In the genomic region with DNA sequence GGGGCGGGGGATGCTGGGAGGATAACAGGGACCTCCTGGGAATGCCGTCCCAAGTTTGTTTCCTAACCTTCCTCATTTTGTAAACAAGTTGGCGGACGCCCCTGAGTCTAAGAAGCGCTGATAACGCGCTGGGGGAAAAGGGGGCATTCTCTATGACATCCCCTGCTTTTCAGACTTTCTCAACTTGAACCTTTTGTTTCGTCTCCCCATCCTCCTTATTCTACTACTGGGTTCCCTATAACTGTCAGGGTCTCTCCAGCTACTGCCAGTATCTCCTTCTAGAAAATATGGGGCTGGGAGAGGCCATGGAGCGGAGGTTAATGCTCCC, we compare ENCODE assay signal across 8 cellular contexts. TPM values are rescaled to one million over a fixed set of nuclear protein-coding genes. Genes with fewer than 3 reads are reported as not detected.
DNase-seq lines count a peak whose midpoint lies in the region; ATAC-seq and TF ChIP-seq lines count a peak whose summit lies in the region.

No MANE protein-coding gene starts in this region.

- peaks cover 17 to 28% (median 20%) of the 10 kb centered on the region in 3 donors for H3K4me1 Mint-ChIP-seq in T-cell

- H3K4me3 ChIP-seq in GM08714 (ENCODE audit: low read length) (peak overlapping the region; percentile 63; the same call in 1 of the 2 replicates), fibroblast of pulmonary artery (replicated peaks; ENCODE audit: low read depth, low read length) (peak overlapping the region; percentile 64)

- H3K4me3 Mint-ChIP-seq in T-cell, result peak overlapping the region; percentile 61 to 81 (median 77)

- peak overlapping the region in 1 of 2 donors; percentile 16 for H3K27ac Mint-ChIP-seq in T-cell

- no peak for DNase-seq in T-cell
- no peak for DNase-seq in fibroblast of pulmonary artery (ENCODE audit: low read depth)
- peak; percentile 53 for DNase-seq in retina
- no peak for DNase-seq in ACHN
- no peak for DNase-seq in UCSD-AML1 (lab: John Stamatoyannopoulos, UW; ENCODE audit: unreplicated experiment)
- no peak for DNase-seq in NCI-H1436 treated with DMSO at 0.1 percent for 48 hours (lab: John Stamatoyannopoulos, UW)
- no peak for DNase-seq in mucosa of gallbladder (ENCODE audit: low spot score)

- ATAC-seq in T-cell (replicated peaks in 1 of 4), result no peak

- CTCF ChIA-PET in T-cell (lab: Charles Lee), result no interaction called here

- H3K27me3 Mint-ChIP-seq in T-cell, result peaks cover 0 to 3% of the 10 kb centered on the region in 2 donors

- H3K36me3 Mint-ChIP-seq in T-cell, result no peaks in the 10 kb centered on the region

- in situ Hi-C loops in ACHN (cut with HindIII; ENCODE audit: low pct_ligation_motif_present, low pct_unique_long_range_greater_than_20kb, low sequenced_read_pairs), result no loop called here

- POLR2A ChIA-PET in T-cell (lab: Charles Lee), result interaction anchor here in 1 of 2 donors (1.4 to 1.5 kb wide), 2 partner anchors 63 to 68 kb away, joined by 3 to 4 read pairs; no protein-coding TSS in a partner anchor

- H3K9me3 Mint-ChIP-seq in T-cell, result no peaks in the 10 kb centered on the region

- TF ChIP-seq CTCF in fibroblast of pulmonary artery (IDR thresholded peaks at IDR 0.05; ENCODE audit: low read length, missing control alignments), result no peak

RNA-seq across cellular contexts. Expression of a gene that starts 0.7 kb away (rescaled TPM):
- total RNA-seq in T-cell, result 1 to 10 TPM; 2.5 to 6.8 (median 3.5) TPM
- 20.1 TPM for total RNA-seq in mucosa of gallbladder

RNA-seq across cellular contexts. Expression of a gene that starts 26.8 kb away (rescaled TPM):
- 1 to 10 TPM; 2.1 to 3.7 (median 2.8) TPM for total RNA-seq in T-cell
- total RNA-seq in mucosa of gallbladder, result 4.9 TPM
